8 cellular contexts compared by ENCODE assay signal in the genomic region with DNA sequence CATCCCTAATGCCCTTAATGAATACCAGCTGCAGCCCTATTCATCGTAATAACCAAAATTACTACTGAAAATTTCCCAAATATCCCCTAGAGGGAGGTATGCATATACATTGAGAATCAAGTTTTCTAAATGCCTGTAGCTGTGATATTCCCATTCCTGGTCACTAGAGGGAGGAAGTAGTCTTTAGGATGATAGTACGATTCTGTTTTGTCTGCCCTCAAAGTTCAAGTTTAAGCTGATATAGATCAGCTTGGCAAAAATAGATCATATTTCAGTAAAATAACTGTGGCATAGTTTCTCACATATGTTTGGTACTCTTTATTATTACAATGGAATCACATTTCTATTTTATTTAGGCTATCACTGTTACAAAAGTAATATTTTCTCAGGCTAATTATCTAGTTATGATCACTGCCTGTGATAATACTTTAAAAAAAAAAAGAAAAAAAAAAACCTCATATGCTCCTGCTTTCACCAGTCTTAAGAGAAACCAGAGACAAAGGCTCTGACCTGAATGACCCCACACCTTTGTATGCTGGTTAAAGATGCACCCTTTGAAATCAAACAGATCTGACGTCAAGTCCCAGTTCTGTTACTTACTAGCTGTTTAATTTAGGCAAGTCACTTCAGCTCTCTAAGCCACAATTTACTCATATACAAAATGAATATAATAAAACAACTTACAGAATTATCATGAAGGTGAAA. TPM values are rescaled to one million over a fixed set of nuclear protein-coding genes. Genes with fewer than 3 reads are reported as not detected.
DNase-seq lines count a peak whose midpoint lies in the region; ATAC-seq and TF ChIP-seq lines count a peak whose summit lies in the region.

No MANE protein-coding gene starts in this region.

- 31% methylated on average over 3 of the region's 3 CpGs for WGBS in SK-N-SH (ENCODE audit: low lambda C conversion rate)
- WGBS in esophagus squamous epithelium, 2 donors: 31 to 34% methylated on average over 3 of the region's 3 CpGs

- H3K9me3 Mint-ChIP-seq in neural crest cell: peaks cover 6% of the 10 kb centered on the region

- H3K27me3 ChIP-seq in SK-N-SH (ENCODE audit: insufficient read depth): no peaks in the 10 kb centered on the region
- H3K27me3 ChIP-seq in esophagus squamous epithelium: no peaks in the 10 kb centered on the region

- POLR2A ChIA-PET in SK-N-SH (lab: Yijun Ruan, JAX): interaction anchor here (1.0 to 1.5 kb wide), 3 partner anchors 9 to 14 kb away, joined by 5 to 8 read pairs (median 6); partner anchors contain the start of genes TSPYL1 and TSPYL4

- H3K4me1 Mint-ChIP-seq in neural crest cell: peaks cover 5% of the 10 kb centered on the region

- H4K20me1 ChIP-seq in SK-N-SH (ENCODE audit: insufficient read depth): no peaks in the 10 kb centered on the region

- no peak for TF ChIP-seq POLR2A in esophagus squamous epithelium (IDR thresholded peaks at IDR 0.05)

- H3K36me3 ChIP-seq in SK-N-SH (replicated peaks in 1 of 2; ENCODE audit: control insufficient read depth in 1 of 2, insufficient read depth in 2 of 2, low read length in 1 of 2): peaks cover 10 to 26% of the 10 kb centered on the region in 2 experiments
- peaks cover 0 to 43% (median 0%) of the 10 kb centered on the region in 3 donors for H3K36me3 ChIP-seq in esophagus squamous epithelium

- H3K27me3 Mint-ChIP-seq in neural crest cell (ENCODE audit: low read depth): no peaks in the 10 kb centered on the region

- no peak overlapping the region; a peak in 1 of 4 replicates for H3K4me3 ChIP-seq in SK-N-SH (ENCODE audit: low read depth in 2 of 2, low read length in 1 of 2)
- H3K4me3 ChIP-seq in esophagus squamous epithelium: no peak overlapping the region

- DNase-seq in AG08396 (ENCODE audit: low spot score): peak; percentile 36
- peak; percentile 57 for DNase-seq in GM13976 (ENCODE audit: low spot score)
- DNase-seq in NCI-H1092 treated with DMSO at 0.1 percent for 48 hours (lab: John Stamatoyannopoulos, UW): peak; percentile 62
- peak; percentile 76 for DNase-seq in SK-N-SH
- no peak for DNase-seq in esophagus squamous epithelium (lab: John Stamatoyannopoulos, UW)
- no peak for DNase-seq in neural crest cell (ENCODE audit: low read depth, low spot score)
- no peak for DNase-seq in putamen (ENCODE audit: low spot score)

- peaks cover 15% of the 10 kb centered on the region for H3K36me3 Mint-ChIP-seq in neural crest cell (ENCODE audit: low read depth)

- peak; percentile 61 for TF ChIP-seq CTCF in GM13976 (IDR thresholded peaks at IDR 0.05; ENCODE audit: borderline replicate concordance, control extremely low read depth, extremely low read depth, insufficient read depth, missing control alignments)
- peak; percentile 95 for TF ChIP-seq CTCF in SK-N-SH (IDR thresholded peaks at IDR 0.05)
- peak; percentile 58 to 94 (median 68) for TF ChIP-seq CTCF in esophagus squamous epithelium (IDR thresholded peaks at IDR 0.05)
- peak; percentile 95 for TF ChIP-seq CTCF in neural crest cell (conservative IDR thresholded peaks at IDR 0.05)

- H3K27ac ChIP-seq in SK-N-SH (ENCODE audit: low read depth in 2 of 2, low read length in 1 of 2): peak overlapping the region; percentile 42 to 63; a peak in 3 of 4 replicates
- no peak overlapping the region for H3K27ac ChIP-seq in esophagus squamous epithelium

- CTCF ChIA-PET in SK-N-SH (lab: Yijun Ruan, JAX): interaction anchor here (0.6 to 5.3 kb wide), 48 partner anchors 10 to 576 kb away, joined by 3 to 59 read pairs (median 4); partner anchors contain the start of genes RSPH4A, RWDD1, TSPYL1 and TSPYL4

- H3K4me3 Mint-ChIP-seq in neural crest cell: no peak overlapping the region

- ATAC-seq in HG02678 (IDR thresholded peaks at IDR 0.05; ENCODE audit: unreplicated experiment): peak; percentile 91

- intact Hi-C loops in esophagus squamous epithelium (cut with DNase I): no loop called here

- peak in 1 of 2 experiments; percentile 20; a peak in 1 of 4 replicates for TF ChIP-seq EP300 in SK-N-SH (IDR thresholded peaks at IDR 0.05; ENCODE audit: borderline replicate concordance in 1 of 2, low read depth in 1 of 2, low read length in 1 of 2)

- H2AFZ ChIP-seq in SK-N-SH (ENCODE audit: low read depth): no peak overlapping the region

- peaks cover 17% of the 10 kb centered on the region for H3F3A ChIP-seq in SK-N-SH (replicated peaks; ENCODE audit: insufficient read depth)

- 0 out of 2 replicates have a peak, but pooled peaks cover 12% of the 10 kb centered on the region for H3K79me2 ChIP-seq in SK-N-SH (ENCODE audit: insufficient read depth)

- no peak overlapping the region for H3K27ac Mint-ChIP-seq in neural crest cell (ENCODE audit: unreplicated experiment)

- in situ Hi-C loops in GM13976 (cut with MboI; ENCODE audit: low sequenced_read_pairs, unreplicated experiment): loop anchor here (10.0 kb wide), 1 partner anchor 276 kb away; the partner anchor contains the start of gene TRAPPC3L

- H3K4me1 ChIP-seq in SK-N-SH (ENCODE audit: control insufficient read depth in 1 of 2, insufficient read depth in 2 of 2, low read depth in 1 of 2, low read length in 1 of 2) (peaks cover 5 to 12% of the 10 kb centered on the region in 2 experiments; a peak in 3 of 4 replicates), esophagus squamous epithelium (peaks cover 0 to 37% (median 0%) of the 10 kb centered on the region in 3 donors)

- peak; percentile 84 for TF ChIP-seq RAD21 in SK-N-SH (IDR thresholded peaks at IDR 0.05; ENCODE audit: low read length)

- H3K4me2 ChIP-seq in SK-N-SH: no peak overlapping the region

- H3K9me3 ChIP-seq in SK-N-SH: no peaks in the 10 kb centered on the region
- no peaks in the 10 kb centered on the region for H3K9me3 ChIP-seq in esophagus squamous epithelium

- no peaks in the 10 kb centered on the region for H3K9me2 ChIP-seq in SK-N-SH

- no peak overlapping the region for H3K9ac ChIP-seq in SK-N-SH

TF ChIP-seq in SK-N-SH, 30 proteins besides CTCF, POLR2A, EP300 and RAD21:
- TF ChIP-seq GATA2 (CRISPR knock-in tag; IDR thresholded peaks at IDR 0.05) (peak; percentile 47; the same call in 1 of the 2 replicates), RCOR1 (IDR thresholded peaks at IDR 0.05; ENCODE audit: low read length) (peak; percentile 52), TAF1 (IDR thresholded peaks at IDR 0.05; ENCODE audit: borderline replicate concordance, low read depth, low read length) (no peak), FOSL2 (IDR thresholded peaks at IDR 0.05; ENCODE audit: borderline replicate concordance, low read depth) (no peak), SMC3 (IDR thresholded peaks at IDR 0.05; ENCODE audit: low read depth, low read length) (peak; percentile 67), RXRA (IDR thresholded peaks at IDR 0.05; ENCODE audit: borderline replicate concordance, low read depth) (0 out of 2 replicates have a peak, but pooled peaks have one; percentile 12), FOXJ3 (CRISPR knock-in tag; IDR thresholded peaks at IDR 0.05) (no peak), MEF2A (IDR thresholded peaks at IDR 0.05; ENCODE audit: borderline replicate concordance, low read depth) (no peak), RFX5 (IDR thresholded peaks at IDR 0.05; ENCODE audit: low read length) (peak; percentile 22; the same call in 1 of the 2 replicates), GABPA (IDR thresholded peaks at IDR 0.05; ENCODE audit: low read depth) (no peak), YY1 (IDR thresholded peaks at IDR 0.05; ENCODE audit: low read depth) (no peak), TCF12 (IDR thresholded peaks at IDR 0.05) (peak; percentile 90), IRF3 (IDR thresholded peaks at IDR 0.05; ENCODE audit: low read depth, low read length) (no peak), CHD2 (IDR thresholded peaks at IDR 0.05; ENCODE audit: low read length, partially characterized antibody) (peak; percentile 48), SIN3A (IDR thresholded peaks at IDR 0.05; ENCODE audit: borderline replicate concordance, low read depth, low read length) (no peak), MXI1 (IDR thresholded peaks at IDR 0.05; ENCODE audit: low read depth, low read length) (peak; percentile 19; the same call in 1 of the 2 replicates)
- TF ChIP-seq, protein P1, sequence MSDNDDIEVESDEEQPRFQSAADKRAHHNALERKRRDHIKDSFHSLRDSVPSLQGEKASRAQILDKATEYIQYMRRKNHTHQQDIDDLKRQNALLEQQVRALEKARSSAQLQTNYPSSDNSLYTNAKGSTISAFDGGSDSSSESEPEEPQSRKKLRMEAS (IDR thresholded peaks at IDR 0.05; ENCODE audit: low read depth): no peak
- TF ChIP-seq, protein P2, sequence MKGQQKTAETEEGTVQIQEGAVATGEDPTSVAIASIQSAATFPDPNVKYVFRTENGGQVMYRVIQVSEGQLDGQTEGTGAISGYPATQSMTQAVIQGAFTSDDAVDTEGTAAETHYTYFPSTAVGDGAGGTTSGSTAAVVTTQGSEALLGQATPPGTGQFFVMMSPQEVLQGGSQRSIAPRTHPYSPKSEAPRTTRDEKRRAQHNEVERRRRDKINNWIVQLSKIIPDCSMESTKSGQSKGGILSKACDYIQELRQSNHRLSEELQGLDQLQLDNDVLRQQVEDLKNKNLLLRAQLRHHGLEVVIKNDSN (IDR thresholded peaks at IDR 0.05; ENCODE audit: borderline replicate concordance, low read depth): no peak
TF ChIP-seq in SK-N-SH: peak in this region for 8.

RNA-seq across cellular contexts. Expression of gene TSPYL1, which starts 11.0 kb away (rescaled TPM):
- 27.9 and 31.7 TPM in 2 replicates for polyA plus RNA-seq in SK-N-SH (2012; rRNA removed)
- polyA plus RNA-seq in SK-N-SH (2012; cell fraction: cytosol; rRNA removed): 26.8 and 27.8 TPM in 2 replicates
- polyA plus RNA-seq in SK-N-SH (2012; cell fraction: nucleus; rRNA removed): 13.0 and 19.1 TPM in 2 replicates
- total RNA-seq in esophagus squamous epithelium: 10 to 100 TPM; 55.5 to 78.3 (median 58.1) TPM
- total RNA-seq in neural crest cell: 57.4 and 57.7 TPM in 2 replicates

RNA-seq across cellular contexts. Expression of gene TSPYL4, which starts 14.9 kb away (rescaled TPM):
- 29.1 and 44.5 TPM in 2 replicates for polyA plus RNA-seq in SK-N-SH (2012; rRNA removed)
- polyA plus RNA-seq in SK-N-SH (2012; cell fraction: cytosol; rRNA removed): 26.3 and 28.2 TPM in 2 replicates
- 83.0 and 97.0 TPM in 2 replicates for polyA plus RNA-seq in SK-N-SH (2012; cell fraction: nucleus; rRNA removed)
- 10 to 100 TPM in 1 of 4 donors, 1 to 10 TPM in 3; 2.8 to 11.8 (median 6.3) TPM for total RNA-seq in esophagus squamous epithelium
- total RNA-seq in neural crest cell: 55.0 and 55.6 TPM in 2 replicates

Comparison
In these comparisons a context has a peak if more than half of its experiments do, and no peak if none do; other contexts are left out.
1. DNase-seq: peak in AG08396 (single experiment), GM13976 (single experiment), NCI-H1092 treated with DMSO at 0.1 percent for 48 hours (single experiment) and SK-N-SH (single experiment); none in esophagus squamous epithelium (single experiment), neural crest cell (single experiment) and putamen (single experiment).
2. H3K27ac ChIP-seq: peak in SK-N-SH (2 of 2); none in esophagus squamous epithelium (0 of 4).
3. Peak in every context shown above with its lines, with median percentiles within 50 percentile points of each other: CTCF ChIP-seq.